In the genomic region with DNA sequence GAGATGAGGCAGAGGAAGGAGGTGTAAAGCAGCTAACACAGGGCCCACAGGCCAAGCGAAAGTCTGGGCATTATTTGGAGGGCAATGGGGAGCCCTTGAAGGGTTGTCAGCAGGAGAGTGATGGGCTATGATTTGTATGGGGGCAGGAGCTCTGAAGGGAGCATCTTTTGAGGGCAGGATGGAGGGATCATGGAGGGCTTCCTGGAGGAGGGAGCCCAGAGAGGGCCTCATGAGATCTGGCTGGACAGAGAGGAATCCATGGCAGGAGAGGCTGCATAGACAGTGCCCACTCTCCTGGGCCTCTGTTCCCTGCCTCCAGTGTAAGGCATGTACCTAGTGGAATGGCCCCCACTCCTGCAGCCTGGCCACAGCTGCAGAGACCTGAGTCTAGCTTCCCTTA, we compare ENCODE assay signal across 24 cellular contexts.
DNase-seq lines count a peak whose midpoint lies in the region; ATAC-seq, FAIRE-seq and TF ChIP-seq lines count a peak whose summit lies in the region.
"Had no signal": no experiment of that assay in that cellular context is flagged by ENCODE, and none has a peak within 500 bp of the region (broad histone marks: within the 10 kb centered on the region; RNA-seq: fewer than 3 reads in every experiment).

No MANE protein-coding gene starts in this region.

- H4K20me1 ChIP-seq in astrocyte (ENCODE audit: insufficient read depth, low read length), result peaks cover 89% of the 10 kb centered on the region

- H3K4me1 ChIP-seq in A549 (no peaks in the 10 kb centered on the region), astrocyte (ENCODE audit: insufficient read depth, low read length) (no peaks in the 10 kb centered on the region)
- H3K4me1 ChIP-seq in CD4-positive, alpha-beta memory T cell (ENCODE audit: insufficient read depth, low read length), result no peaks in the 10 kb centered on the region
- H3K4me1 ChIP-seq: HAP-1 had no signal

- FAIRE-seq in A549 (lab: Jason Lieb, UNC), result no peak
- no peak for FAIRE-seq in astrocyte (lab: Jason Lieb, UNC)
- FAIRE-seq: A204.1, G401.6, GM12892 had no signal

- H3K9ac ChIP-seq in astrocyte (ENCODE audit: low read length), result no peak overlapping the region
- H3K9ac ChIP-seq: GM23248 had no signal

- peak overlapping the region in 1 of 8 donors; percentile 23 for H3K4me3 Mint-ChIP-seq in CD4-positive, alpha-beta memory T cell
- H3K4me3 Mint-ChIP-seq in astrocyte (ENCODE audit: unreplicated experiment) (no peak overlapping the region), mesothelial cell of epicardium (no peak overlapping the region)
- H3K4me3 Mint-ChIP-seq: CD8-positive, alpha-beta T cell had no signal

- H3K4me2 ChIP-seq in A549, result no peak overlapping the region
- H3K4me2 ChIP-seq in astrocyte (ENCODE audit: low read length), result no peak overlapping the region

- no peak for TF ChIP-seq RAD21 in A549 (conservative IDR thresholded peaks at IDR 0.05 in 1 of 2, IDR thresholded peaks at IDR 0.05 in 1 of 2)

- TF ChIP-seq CTCF in A549 (IDR thresholded peaks at IDR 0.05) (no peak), astrocyte (IDR thresholded peaks at IDR 0.05; ENCODE audit: insufficient read depth, low read depth, low read length) (no peak), mesothelial cell of epicardium (IDR thresholded peaks at IDR 0.05; ENCODE audit: unreplicated experiment) (no peak), foreskin fibroblast (IDR thresholded peaks at IDR 0.05; ENCODE audit: low read depth, low read length) (no peak)

- H3K36me3 ChIP-seq in CD4-positive, alpha-beta memory T cell (ENCODE audit: insufficient read depth, low read length), result peaks cover 2% of the 10 kb centered on the region
- H3K36me3 ChIP-seq in astrocyte (ENCODE audit: insufficient read depth, low read length), result peaks cover 31% of the 10 kb centered on the region
- H3K36me3 ChIP-seq: HAP-1 had no signal

- peaks cover 0 to 3% (median 0%) of the 10 kb centered on the region in 8 donors for H3K9me3 Mint-ChIP-seq in CD4-positive, alpha-beta memory T cell
- H3K9me3 Mint-ChIP-seq in astrocyte (ENCODE audit: unreplicated experiment) (no peaks in the 10 kb centered on the region), mesothelial cell of epicardium (no peaks in the 10 kb centered on the region)
- H3K9me3 Mint-ChIP-seq: CD8-positive, alpha-beta T cell had no signal

- POLR2A ChIA-PET in A549 (lab: Yijun Ruan, JAX), result no interaction called here
- POLR2A ChIA-PET in CD4-positive, alpha-beta memory T cell (lab: Charles Lee; ENCODE audit: partially characterized antibody), result no interaction called here

- WGBS in A549 (ENCODE audit: missing lambda C conversion rate), result 100% methylated on average over 1 of the region's 1 CpG

- peaks cover 0 to 4% (median 0%) of the 10 kb centered on the region in 4 donors for H3K4me1 Mint-ChIP-seq in CD4-positive, alpha-beta memory T cell
- H3K4me1 Mint-ChIP-seq in astrocyte (ENCODE audit: low read depth, unreplicated experiment), result no peaks in the 10 kb centered on the region
- no peaks in the 10 kb centered on the region for H3K4me1 Mint-ChIP-seq in mesothelial cell of epicardium

- intact Hi-C loops in CD4-positive, alpha-beta memory T cell (cut with micrococcal nuclease), result loop anchor here (10.0 kb wide), 1 partner anchor 254 kb away; no protein-coding TSS in a partner anchor

- TF ChIP-seq EP300 in A549 (IDR thresholded peaks at IDR 0.05), result no peak

- no peaks in the 10 kb centered on the region for H3K27me3 ChIP-seq in CD4-positive, alpha-beta memory T cell (ENCODE audit: insufficient read depth, low read length)
- H3K27me3 ChIP-seq in astrocyte (ENCODE audit: insufficient read depth, low read length), result no peaks in the 10 kb centered on the region
- H3K27me3 ChIP-seq: BE2C had no signal

- DNase-seq in A549 (ENCODE audit: low read depth in 1 of 2, low spot score in 1 of 2), result no peak
- DNase-seq in CD4-positive, alpha-beta memory T cell, result no peak
- DNase-seq in astrocyte (ENCODE audit: low read depth), result no peak
- DNase-seq in mesothelial cell of epicardium (ENCODE audit: low spot score in 2 of 2, unreplicated experiment in 2 of 2), result no peak
- DNase-seq in activated T-cell treated with anti-CD3 and anti-CD28 coated beads, Interleukin-2, amount 50 U/mL, for 1 hour, result no peak
- DNase-seq in NCI-H774 (lab: John Stamatoyannopoulos, UW), result no peak
- DNase-seq in NCI-H1930 (lab: John Stamatoyannopoulos, UW), result no peak
- DNase-seq in foreskin fibroblast, result no peak
- DNase-seq: BE2C; Calu3; CD8-positive, alpha-beta T cell; DMS153; GM23248; NCI-H1105 treated with DMSO at 0.1 percent for 48 hours; NCI-H1694 treated with DMSO at 0.1 percent for 48 hours; NCI-H446 treated with DMSO at 0.1 percent for 48 hours; NCI-H526 treated with DMSO at 0.1 percent for 48 hours; SIG-M5 had no signal

- H3K9me3 ChIP-seq in A549, result no peaks in the 10 kb centered on the region
- no peaks in the 10 kb centered on the region for H3K9me3 ChIP-seq in CD4-positive, alpha-beta memory T cell (ENCODE audit: control insufficient read depth in 1 of 2, low read length in 2 of 2)
- no peaks in the 10 kb centered on the region for H3K9me3 ChIP-seq in astrocyte (ENCODE audit: insufficient read depth, low read depth, low read length)
- H3K9me3 ChIP-seq: BE2C, HAP-1 had no signal

- H2AFZ ChIP-seq in astrocyte (ENCODE audit: low read depth, low read length), result no peak overlapping the region
- H2AFZ ChIP-seq: GM23248 had no signal

- no peak overlapping the region for H3K27ac ChIP-seq in A549
- H3K27ac ChIP-seq in CD4-positive, alpha-beta memory T cell (ENCODE audit: low read depth, low read length), result no peak overlapping the region
- no peak overlapping the region for H3K27ac ChIP-seq in astrocyte (ENCODE audit: low read depth, low read length)
- H3K27ac ChIP-seq: GM23248, HL-60 had no signal

- H3K36me3 Mint-ChIP-seq in CD4-positive, alpha-beta memory T cell, result peaks cover 22 to 36% of the 10 kb centered on the region in 2 donors
- H3K36me3 Mint-ChIP-seq in astrocyte (ENCODE audit: low read depth, unreplicated experiment), result peaks cover 21% of the 10 kb centered on the region
- peaks cover 15% of the 10 kb centered on the region for H3K36me3 Mint-ChIP-seq in mesothelial cell of epicardium

- no peak for TF ChIP-seq POLR2A in A549 (IDR thresholded peaks at IDR 0.05; ENCODE audit: low read length)

- peak overlapping the region in 4 of 7 donors; percentile 43 to 68 (median 54) for H3K27ac Mint-ChIP-seq in CD4-positive, alpha-beta memory T cell
- H3K27ac Mint-ChIP-seq in astrocyte (ENCODE audit: unreplicated experiment), result peak overlapping the region; percentile 26
- H3K27ac Mint-ChIP-seq in mesothelial cell of epicardium, result peak overlapping the region; percentile 24
- H3K27ac Mint-ChIP-seq: CD8-positive, alpha-beta T cell had no signal

- H3K4me3 ChIP-seq in A549 (no peak overlapping the region), astrocyte (ENCODE audit: insufficient read depth, low read depth, low read length) (no peak overlapping the region), foreskin fibroblast (ENCODE audit: low read depth in 1 of 2, low read length in 2 of 2) (no peak overlapping the region)
- H3K4me3 ChIP-seq in CD4-positive, alpha-beta memory T cell (ENCODE audit: low read length in 2 of 2), result no peak overlapping the region
- H3K4me3 ChIP-seq: GM23248, HAP-1 had no signal

- CTCF ChIA-PET in A549 (lab: Yijun Ruan, JAX), result interaction anchor here (0.9 to 1.7 kb wide), 3 partner anchors 8 to 1163 kb away, joined by 3 to 6 read pairs (median 5); no protein-coding TSS in a partner anchor
- CTCF ChIA-PET in CD4-positive, alpha-beta memory T cell (lab: Charles Lee; ENCODE audit: partially characterized antibody), result interaction anchor here (1.0 kb wide), 1 partner anchor 15 kb away, joined by 4 read pairs; no protein-coding TSS in a partner anchor

- no peaks in the 10 kb centered on the region for H3K27me3 Mint-ChIP-seq in CD4-positive, alpha-beta memory T cell
- H3K27me3 Mint-ChIP-seq in astrocyte (ENCODE audit: low read depth, unreplicated experiment) (no peaks in the 10 kb centered on the region), mesothelial cell of epicardium (ENCODE audit: low read depth) (no peaks in the 10 kb centered on the region)

- peaks cover 16% of the 10 kb centered on the region for H3K79me2 ChIP-seq in astrocyte (ENCODE audit: insufficient read depth, low read length)

- ATAC-seq in A549, result peak in 1 of 2 experiments; percentile 13; a peak in 2 of 6 replicates
- ATAC-seq: CD8-positive, alpha-beta T cell; SK-N-SH treated with all-trans-retinoic acid at 6 μM for 48 hours had no signal

TF ChIP-seq in A549, 52 proteins besides CTCF, POLR2A, EP300 and RAD21:
- TF ChIP-seq ZFP36 (IDR thresholded peaks at IDR 0.05; ENCODE audit: borderline replicate concordance, partially characterized antibody) (peak; percentile 84), CBX2 (IDR thresholded peaks at IDR 0.05; ENCODE audit: borderline replicate concordance, low read depth) (no peak)
